ENCODE assay signal across 11 cellular contexts in the genomic region with DNA sequence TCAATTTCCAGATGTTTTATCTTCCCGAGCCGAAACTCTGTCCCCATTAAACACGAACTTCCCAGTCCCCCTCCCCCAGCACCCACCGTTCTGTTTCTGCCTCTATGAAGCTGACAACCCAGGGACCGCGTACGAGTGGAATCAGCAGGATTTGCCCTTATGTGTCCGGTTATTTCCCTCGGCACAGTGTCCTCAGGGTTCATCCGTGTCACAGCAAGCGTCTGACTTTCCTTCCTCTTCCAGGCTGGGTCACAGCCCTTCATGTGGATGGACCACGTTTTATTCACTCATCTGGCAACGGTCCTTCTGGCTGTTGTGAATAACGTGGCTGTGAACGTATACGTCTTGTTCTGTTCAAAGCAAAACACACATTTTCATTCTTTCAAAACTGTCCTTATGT. TPM values are rescaled to one million over a fixed set of nuclear protein-coding genes. Genes with fewer than 3 reads are reported as not detected.
DNase-seq lines count a peak whose midpoint lies in the region; ATAC-seq and TF ChIP-seq lines count a peak whose summit lies in the region.
"Had no signal": no experiment of that assay in that cellular context is flagged by ENCODE, and none has a peak within 500 bp of the region (broad histone marks: within the 10 kb centered on the region; RNA-seq: fewer than 3 reads in every experiment).

No MANE protein-coding gene starts in this region.

- no peak overlapping the region for H3K4me2 ChIP-seq in trophoblast cell (ENCODE audit: low read length)

- WGBS in trophoblast cell (ENCODE audit: extremely low coverage, insufficient coverage, insufficient read length) = no CpG with 5 or more reads among the region's 16 CpGs
- WGBS in transverse colon (ENCODE audit: low coverage in 1 of 2), 2 donors = 34 to 37% methylated on average over 7 to 16 of the region's 16 CpGs

- peaks cover 28% of the 10 kb centered on the region for H3K9me3 ChIP-seq in trophoblast cell (ENCODE audit: insufficient read depth, low read depth, low read length)
- no peaks in the 10 kb centered on the region for H3K9me3 ChIP-seq in transverse colon

- H2BK5ac ChIP-seq in trophoblast cell (ENCODE audit: low read depth, low read length, poor library complexity) = no peak overlapping the region

- H3K4me3 ChIP-seq in ACC112 (ENCODE audit: low read depth, low read length) (peak overlapping the region; percentile 77), fibroblast of pulmonary artery (replicated peaks; ENCODE audit: low read depth, low read length) (peak overlapping the region; percentile 40), trophoblast cell (ENCODE audit: low read depth, low read length) (no peak overlapping the region), transverse colon (no peak overlapping the region)

- H4K12ac ChIP-seq in trophoblast cell (ENCODE audit: low read depth, low read length) = no peak overlapping the region

- DNase-seq in RPMI7951 (ENCODE audit: low read depth) (peak; percentile 50), fibroblast of pulmonary artery (ENCODE audit: low read depth) (peak; percentile 56), trophoblast cell (no peak), NCI-H524 (lab: John Stamatoyannopoulos, UW) (no peak), transverse colon (no peak), GM19240 (ENCODE audit: insufficient read length, low spot score) (no peak)
- DNase-seq: activated CD4-positive, alpha-beta memory T cell treated with anti-CD3 and anti-CD28 coated beads, Interleukin-2, amount 10 ng/mL, durations not matched to agents 7 days and 5 days; activated naive CD4-positive, alpha-beta T cell treated with anti-CD3 and anti-CD28 coated beads, Interleukin-2, amount 10 ng/mL, durations not matched to agents 7 days and 5 days; Karpas-422 had no signal

- no peak overlapping the region for H3K18ac ChIP-seq in trophoblast cell (ENCODE audit: low read length)

- no peaks in the 10 kb centered on the region for H3K79me2 ChIP-seq in ACC112 (ENCODE audit: control insufficient read depth, insufficient read depth, low read length, unreplicated experiment)
- H3K79me2 ChIP-seq in trophoblast cell (ENCODE audit: control insufficient read depth, insufficient read depth, low read length, poor library complexity) = peaks cover 2% of the 10 kb centered on the region

- H3K79me1 ChIP-seq in trophoblast cell (ENCODE audit: low read length) = peaks cover 8% of the 10 kb centered on the region

- no peak overlapping the region for H4K8ac ChIP-seq in trophoblast cell (ENCODE audit: low read depth, low read length)

- peak overlapping the region; percentile 15 for H2AK5ac ChIP-seq in trophoblast cell (ENCODE audit: low read length)

- H3K27ac ChIP-seq in ACC112 (ENCODE audit: low read depth, low read length) = peak overlapping the region; percentile 91
- H3K27ac ChIP-seq in trophoblast cell (ENCODE audit: low read depth, low read length) = no peak overlapping the region
- peak overlapping the region in 1 of 4 donors; percentile 11 for H3K27ac ChIP-seq in transverse colon

- peak overlapping the region; percentile 25 for H2BK120ac ChIP-seq in trophoblast cell (ENCODE audit: insufficient read depth, low read length, poor library complexity)

- TF ChIP-seq POLR2A in transverse colon (IDR thresholded peaks at IDR 0.05) = no peak

- no peak for ATAC-seq in GM18520 (IDR thresholded peaks at IDR 0.05; ENCODE audit: unreplicated experiment)

- H3K27me3 ChIP-seq in ACC112 (ENCODE audit: insufficient read depth, low read length) = no peaks in the 10 kb centered on the region
- H3K27me3 ChIP-seq in trophoblast cell (ENCODE audit: insufficient read depth, low read length) = no peaks in the 10 kb centered on the region
- peaks cover 37% of the 10 kb centered on the region for H3K27me3 ChIP-seq in transverse colon

- H4K91ac ChIP-seq in trophoblast cell (ENCODE audit: low read depth, low read length) = no peak overlapping the region

- H2AFZ ChIP-seq in ACC112 (ENCODE audit: low read length, unreplicated experiment) (peak overlapping the region; percentile 62), trophoblast cell (ENCODE audit: insufficient read depth, low read length, poor library complexity) (no peak overlapping the region)

- H2BK12ac ChIP-seq in trophoblast cell (ENCODE audit: low read length) = peak overlapping the region; percentile 56

- H3K9ac ChIP-seq in trophoblast cell (ENCODE audit: low read length) = no peak overlapping the region

- TF ChIP-seq CTCF in fibroblast of pulmonary artery (IDR thresholded peaks at IDR 0.05; ENCODE audit: low read length, missing control alignments) = no peak
- TF ChIP-seq CTCF in transverse colon (IDR thresholded peaks at IDR 0.05) = no peak

- H3K14ac ChIP-seq in trophoblast cell (ENCODE audit: low read length) = no peak overlapping the region

- no peaks in the 10 kb centered on the region for H3K36me3 ChIP-seq in ACC112 (ENCODE audit: insufficient read depth, low read length)
- no peaks in the 10 kb centered on the region for H3K36me3 ChIP-seq in trophoblast cell (ENCODE audit: control insufficient read depth in 1 of 2, insufficient read depth in 2 of 2, low read length in 2 of 2)
- H3K36me3 ChIP-seq in transverse colon = no peaks in the 10 kb centered on the region

- no peak overlapping the region for H3K23ac ChIP-seq in trophoblast cell (ENCODE audit: low read length)

- TF ChIP-seq EP300 in transverse colon (IDR thresholded peaks at IDR 0.05; ENCODE audit: low read depth) = no peak

- intact Hi-C loops in transverse colon (cut with DNase I; ENCODE audit: low total_unique reads) = no loop called here

- peaks cover 16% of the 10 kb centered on the region for H3K4me1 ChIP-seq in ACC112 (ENCODE audit: control insufficient read depth, insufficient read depth, low read length, unreplicated experiment)
- H3K4me1 ChIP-seq in trophoblast cell (ENCODE audit: control insufficient read depth in 1 of 2, insufficient read depth in 2 of 2, low read length in 2 of 2) = peaks cover 11% of the 10 kb centered on the region in 2 experiments
- H3K4me1 ChIP-seq in transverse colon = peaks cover 12 to 19% (median 15%) of the 10 kb centered on the region in 4 donors

- in situ Hi-C loops in transverse colon (cut with MboI; ENCODE audit: low pct_ligation_motif_present in 1 of 4, low pct_unique_long_range_greater_than_20kb in 1 of 4, low sequenced_read_pairs in 3 of 4) = no loop called here

- no peak overlapping the region for H3K4ac ChIP-seq in trophoblast cell (ENCODE audit: low read depth, low read length)

RNA-seq across cellular contexts. Expression of a gene that starts 31.3 kb away (rescaled TPM):
- total RNA-seq in RPMI7951 (2014; rRNA removed; shearing (Covaris generic)) = 31.4 and 42.4 TPM in 2 replicates
- 73.5 and 78.5 TPM in 2 replicates for polyA plus RNA-seq in trophoblast cell (2013)
- total RNA-seq in transverse colon = 100 to 1,000 TPM in 2 of 4 donors, 10 to 100 TPM in 2; 46.8 to 325 (median 112) TPM

Comparison
In these comparisons a context has a peak if more than half of its experiments do, and no peak if none do; other contexts are left out.
1. H3K4me3 ChIP-seq: peak in ACC112 (single experiment) and fibroblast of pulmonary artery (single experiment); none in trophoblast cell (single experiment) and transverse colon (0 of 4).
2. DNase-seq: peak in RPMI7951 (single experiment) and fibroblast of pulmonary artery (single experiment); none in trophoblast cell (0 of 2), NCI-H524 (0 of 2), transverse colon (single experiment) and GM19240 (single experiment).